In genomic region chr7:17971392-17971791, GRCh38 we compare ENCODE assay signal across 17 cellular contexts. TPM values are rescaled to one million over a fixed set of nuclear protein-coding genes. Genes with fewer than 3 reads are reported as not detected.
DNase-seq lines count a peak whose midpoint lies in the region; ATAC-seq, FAIRE-seq and TF ChIP-seq lines count a peak whose summit lies in the region.
"Had no signal": no experiment of that assay in that cellular context is flagged by ENCODE, and none has a peak within 500 bp of the region (broad histone marks: within the 10 kb centered on the region; RNA-seq: fewer than 3 reads in every experiment).

No MANE protein-coding gene starts in this region.

- no peaks in the 10 kb centered on the region for H3K9me3 ChIP-seq in heart right ventricle
- H3K9me3 ChIP-seq in OCI-LY3 (ENCODE audit: insufficient read depth, low read length), result no peaks in the 10 kb centered on the region
- H3K9me3 ChIP-seq in endothelial cell of umbilical vein (replicated peaks; ENCODE audit: control insufficient read depth, insufficient read depth, low read length), result no peaks in the 10 kb centered on the region
- no peaks in the 10 kb centered on the region for H3K9me3 ChIP-seq in upper lobe of left lung
- H3K9me3 ChIP-seq: esophagus squamous epithelium, uterus had no signal

- FAIRE-seq in endothelial cell of umbilical vein (lab: Jason Lieb, UNC), result no peak
- FAIRE-seq: bronchial epithelial cell had no signal

- TF ChIP-seq CTCF in heart right ventricle (IDR thresholded peaks at IDR 0.05), result peak in 6 of 9 donors; percentile 22 to 48 (median 39)
- TF ChIP-seq CTCF in OCI-LY3 (IDR thresholded peaks at IDR 0.05; ENCODE audit: low read depth, low read length), result peak; percentile 33; the same call in 1 of the 2 replicates
- no peak for TF ChIP-seq CTCF in endothelial cell of umbilical vein (IDR thresholded peaks at IDR 0.05; ENCODE audit: extremely low read depth in 1 of 2, insufficient read depth in 1 of 2, low read depth in 1 of 2, low read length in 2 of 2)
- TF ChIP-seq CTCF in upper lobe of left lung (IDR thresholded peaks at IDR 0.05), result peak in 1 of 6 experiments; percentile 9

- H3K36me3 ChIP-seq in heart right ventricle (no peaks in the 10 kb centered on the region), OCI-LY3 (replicated peaks; ENCODE audit: low read depth, low read length) (no peaks in the 10 kb centered on the region), endothelial cell of umbilical vein (ENCODE audit: control insufficient read depth in 2 of 2, extremely low read depth in 1 of 2, insufficient read depth in 2 of 2, low read length in 2 of 2) (no peaks in the 10 kb centered on the region), upper lobe of left lung (no peaks in the 10 kb centered on the region)
- H3K36me3 ChIP-seq: esophagus squamous epithelium, uterus had no signal

- H2AFZ ChIP-seq in OCI-LY3 (ENCODE audit: low read depth, low read length), result no peak overlapping the region
- no peak overlapping the region for H2AFZ ChIP-seq in endothelial cell of umbilical vein (ENCODE audit: low read depth, low read length)

- intact Hi-C loops in heart right ventricle (cut with DNase I) (loop anchor here in 6 of 10 donors (1.0 to 10.0 kb wide), 3 partner anchors 19 to 376 kb away; no protein-coding TSS in a partner anchor), left ventricle myocardium superior (cut with micrococcal nuclease) (no loop called here), endothelial cell of umbilical vein (cut with micrococcal nuclease) (loop anchor here (1.0 kb wide), 4 partner anchors 149 to 374 kb away; no protein-coding TSS in a partner anchor)

- no peak for TF ChIP-seq EP300 in upper lobe of left lung (IDR thresholded peaks at IDR 0.05)

- H3K9me1 ChIP-seq in endothelial cell of umbilical vein (replicated peaks; ENCODE audit: control insufficient read depth, extremely low read depth, insufficient read depth, low read length), result no peaks in the 10 kb centered on the region

- no peak for DNase-seq in heart right ventricle
- DNase-seq in left ventricle myocardium superior, result no peak
- DNase-seq in endothelial cell of umbilical vein (ENCODE audit: low read depth, low spot score), result peak; percentile 46
- DNase-seq in superior temporal gyrus (ENCODE audit: extremely low spot score), result peak; percentile 51
- no peak for DNase-seq in upper lobe of left lung
- DNase-seq in NCI-H128 (lab: John Stamatoyannopoulos, UW; ENCODE audit: unreplicated experiment), result no peak
- DNase-seq: activated CD4-positive, CD25-positive, alpha-beta regulatory T cell treated with anti-CD3 and anti-CD28 coated beads, Interleukin-2, amount 50 U/mL, for 72 hours; esophagus squamous epithelium; H7; left colon; NCI-H446; stimulated activated CD4-positive, alpha-beta T cell treated with anti-CD3 and anti-CD28 coated beads, Interleukin-12 subunit alpha, Interleukin-12 subunit beta, amount 100 ng/mL, for 4 hours; uterus had no signal

- H3K27me3 ChIP-seq in heart right ventricle (no peaks in the 10 kb centered on the region), OCI-LY3 (ENCODE audit: low read depth, low read length) (no peaks in the 10 kb centered on the region), endothelial cell of umbilical vein (ENCODE audit: control insufficient read depth in 2 of 2, insufficient read depth in 2 of 2, low read length in 2 of 2) (no peaks in the 10 kb centered on the region), upper lobe of left lung (no peaks in the 10 kb centered on the region)
- H3K27me3 ChIP-seq: esophagus squamous epithelium, uterus had no signal

- WGBS in heart right ventricle, 2 donors, result 37 to 51% methylated on average over 1 of the region's 1 CpG
- 70 to 85% methylated on average over 1 of the region's 1 CpG for WGBS in upper lobe of left lung, 2 donors

- POLR2A ChIA-PET in endothelial cell of umbilical vein (lab: Charles Lee), result no interaction called here

- H4K20me1 ChIP-seq in OCI-LY3 (ENCODE audit: insufficient read depth, low read length) (no peaks in the 10 kb centered on the region), endothelial cell of umbilical vein (replicated peaks; ENCODE audit: control insufficient read depth, extremely low read depth, insufficient read depth, low read length) (no peaks in the 10 kb centered on the region)

- H3K4me3 ChIP-seq in heart right ventricle (no peak overlapping the region), OCI-LY3 (ENCODE audit: low read length) (no peak overlapping the region), endothelial cell of umbilical vein (replicated peaks in 1 of 3; ENCODE audit: insufficient read depth in 1 of 3, low read depth in 1 of 3, low read length in 3 of 3) (no peak overlapping the region), upper lobe of left lung (no peak overlapping the region)
- H3K4me3 ChIP-seq: esophagus squamous epithelium, uterus had no signal

- H3K9ac ChIP-seq in OCI-LY3 (ENCODE audit: low read length) (no peak overlapping the region), endothelial cell of umbilical vein (replicated peaks; ENCODE audit: extremely low read depth, insufficient read depth, low read length) (no peak overlapping the region)
- H3K9ac ChIP-seq: KMS-11 had no signal

- CTCF ChIA-PET in endothelial cell of umbilical vein (lab: Charles Lee), result interaction anchor here (1.0 kb wide), 3 partner anchors 202 to 374 kb away, joined by 3 to 6 read pairs (median 5); no protein-coding TSS in a partner anchor

- H3K27ac ChIP-seq in heart right ventricle, result no peak overlapping the region
- no peak overlapping the region for H3K27ac ChIP-seq in OCI-LY3 (ENCODE audit: low read length)
- no peak overlapping the region for H3K27ac ChIP-seq in endothelial cell of umbilical vein (ENCODE audit: insufficient read depth, low read depth, low read length)
- no peak overlapping the region for H3K27ac ChIP-seq in upper lobe of left lung
- H3K27ac ChIP-seq: esophagus squamous epithelium, KMS-11, uterus had no signal

- H3K4me1 ChIP-seq in heart right ventricle (no peaks in the 10 kb centered on the region), OCI-LY3 (ENCODE audit: low read length) (peaks cover 7% of the 10 kb centered on the region), endothelial cell of umbilical vein (ENCODE audit: control insufficient read depth, extremely low read depth, insufficient read depth, low read length) (no peaks in the 10 kb centered on the region), upper lobe of left lung (no peaks in the 10 kb centered on the region)
- H3K4me1 ChIP-seq: esophagus squamous epithelium, uterus had no signal

- dilution Hi-C loops in endothelial cell of umbilical vein (cut with MboI; ENCODE audit: extremely low pct_ligation_motif_present, low sequenced_read_pairs), result no loop called here

- no peak for ATAC-seq in heart right ventricle
- ATAC-seq in left ventricle myocardium superior, result no peak
- no peak for ATAC-seq in GM21447 (IDR thresholded peaks at IDR 0.05; ENCODE audit: unreplicated experiment)
- ATAC-seq in upper lobe of left lung (ENCODE audit: low FRiP score in 2 of 2), result no peak
- ATAC-seq: left colon had no signal

- H3K79me2 ChIP-seq in OCI-LY3 (ENCODE audit: low read length) (no peaks in the 10 kb centered on the region), endothelial cell of umbilical vein (ENCODE audit: control insufficient read depth, insufficient read depth, low read length) (no peaks in the 10 kb centered on the region)

- TF ChIP-seq POLR2A in endothelial cell of umbilical vein (IDR thresholded peaks at IDR 0.05; ENCODE audit: low read depth, low read length), result no peak
- TF ChIP-seq POLR2A in upper lobe of left lung (IDR thresholded peaks at IDR 0.05), result no peak

- H3K4me2 ChIP-seq in OCI-LY3 (ENCODE audit: low read length) (no peak overlapping the region), endothelial cell of umbilical vein (ENCODE audit: insufficient read depth, low read length) (no peak overlapping the region)
- H3K4me2 ChIP-seq: KMS-11 had no signal

- BruUV-seq in endothelial cell of umbilical vein (replicated peaks; lab: Mats Ljungman, UMichigan), result no TSS peak

TF ChIP-seq in endothelial cell of umbilical vein, 7 proteins besides CTCF, POLR2A, EP300 and RAD21:
- TF ChIP-seq JUN (IDR thresholded peaks at IDR 0.05; ENCODE audit: borderline replicate concordance, insufficient read depth, insufficient read length, low read depth) (no peak), POLR2AphosphoS5 (IDR thresholded peaks at IDR 0.05; ENCODE audit: insufficient read depth, low read depth, low read length) (no peak), EZH2 (IDR thresholded peaks at IDR 0.05; ENCODE audit: borderline replicate concordance, low read depth, low read length, severe bottlenecking) (no peak)

RNA-seq across cellular contexts. Expression of gene SNX13, which starts 31.1 kb away (rescaled TPM):
- total RNA-seq in heart right ventricle (10 to 100 TPM; 40.6 to 57.7 (median 46.3) TPM), left ventricle myocardium superior (62.6 TPM), endothelial cell of umbilical vein (28.5 and 32.2 TPM in 2 replicates), upper lobe of left lung (100 to 1,000 TPM in 1 of 6 donors, 10 to 100 TPM in 5; 17.1 to 195 (median 53.3) TPM)
- polyA plus RNA-seq in heart right ventricle (10 to 100 TPM in 1 of 2 donors, 1 to 10 TPM in 1; 7.1 to 11.8 TPM), endothelial cell of umbilical vein (4.5 and 6.1 TPM in 2 replicates)
- 6.7 and 7.0 TPM in 2 replicates for polyA plus RNA-seq in endothelial cell of umbilical vein (2011; cell fraction: cytosol; rRNA removed)
- 21.8 and 25.3 TPM in 2 replicates for polyA plus RNA-seq in endothelial cell of umbilical vein (2011; cell fraction: nucleus; rRNA removed)
- polyA plus RNA-seq in endothelial cell of umbilical vein (2012), result 11.9 and 16.7 TPM in 2 replicates
- 20.8 and 25.1 TPM in 2 replicates for polyA minus RNA-seq in endothelial cell of umbilical vein
- 10.2 TPM for polyA minus RNA-seq in endothelial cell of umbilical vein (2011; cell fraction: cytosol; rRNA and poly(A)+ RNA removed)
- 68.3 and 95.8 TPM in 2 replicates for polyA minus RNA-seq in endothelial cell of umbilical vein (2011; cell fraction: nucleus; rRNA and poly(A)+ RNA removed)

RNA-seq across cellular contexts. Expression of gene PRPS1L1, which starts 56.3 kb away (rescaled TPM):
- total RNA-seq in heart right ventricle (not detected), left ventricle myocardium superior (not detected), endothelial cell of umbilical vein (not detected in 2 replicates), upper lobe of left lung (not detected)
- polyA plus RNA-seq in heart right ventricle (not detected), endothelial cell of umbilical vein (not detected in 2 replicates)
- polyA plus RNA-seq in endothelial cell of umbilical vein (2011; cell fraction: cytosol; rRNA removed), result not detected in 2 replicates
- polyA plus RNA-seq in endothelial cell of umbilical vein (2011; cell fraction: nucleus; rRNA removed), result not detected in 2 replicates
- not detected in 2 replicates for polyA plus RNA-seq in endothelial cell of umbilical vein (2012)
- polyA minus RNA-seq in endothelial cell of umbilical vein, result not detected in 2 replicates
- polyA minus RNA-seq in endothelial cell of umbilical vein (2011; cell fraction: cytosol; rRNA and poly(A)+ RNA removed), result not detected
- polyA minus RNA-seq in endothelial cell of umbilical vein (2011; cell fraction: nucleus; rRNA and poly(A)+ RNA removed), result not detected in 2 replicates
- total RNA-seq: bronchial epithelial cell, esophagus squamous epithelium, H7, left colon, uterus had no signal

Comparison
In these comparisons a context has a peak if more than half of its experiments do, and no peak if none do; other contexts are left out.
1. DNase-seq: peak in endothelial cell of umbilical vein (single experiment) and superior temporal gyrus (single experiment); none in heart right ventricle (0 of 2), left ventricle myocardium superior (single experiment), upper lobe of left lung (0 of 2) and NCI-H128 (single experiment).
2. CTCF ChIP-seq: peak in heart right ventricle (6 of 9) and OCI-LY3 (single experiment); none in endothelial cell of umbilical vein (0 of 2).